Comparison of ENCODE assay signal across 8 cellular contexts in the genomic region with DNA sequence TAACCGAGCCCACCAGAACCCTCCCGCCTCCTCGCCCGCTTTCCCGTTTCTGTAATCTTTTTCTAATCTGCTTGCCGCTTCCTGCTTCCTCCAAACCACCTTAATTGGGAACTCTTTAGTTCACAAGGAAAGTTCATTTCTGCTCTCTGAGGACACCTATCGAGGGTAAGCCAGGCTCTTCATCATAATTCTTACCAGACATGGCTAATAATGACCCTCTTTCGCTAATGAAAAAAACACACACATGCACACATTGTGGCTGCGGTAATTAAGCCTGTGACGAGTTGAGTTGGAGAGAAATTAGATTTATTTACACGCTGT.
DNase-seq lines count a peak whose midpoint lies in the region; ATAC-seq and TF ChIP-seq lines count a peak whose summit lies in the region.

No MANE protein-coding gene starts in this region.

- CTCF ChIA-PET in RWPE1 (lab: Yijun Ruan, JAX): no interaction called here

- H3K27me3 ChIP-seq in neuronal stem cell (ENCODE audit: control insufficient read depth in 3 of 3, insufficient read depth in 3 of 3, low read depth in 1 of 3, low read length in 3 of 3): no peaks in the 10 kb centered on the region

- no peak overlapping the region for H3K9ac ChIP-seq in neuronal stem cell (ENCODE audit: low read depth, low read length, poor library complexity)

- H4K8ac ChIP-seq in neuronal stem cell (ENCODE audit: low read depth, low read length): no peak overlapping the region

- no peak overlapping the region for H3K4me3 ChIP-seq in neuronal stem cell (ENCODE audit: low read length in 2 of 2)

- no peak overlapping the region for H2AK5ac ChIP-seq in neuronal stem cell (ENCODE audit: low read depth, low read length)

- H3K79me1 ChIP-seq in neuronal stem cell (ENCODE audit: low read depth, low read length): peaks cover 10% of the 10 kb centered on the region

- WGBS in neuronal stem cell (ENCODE audit: extremely low coverage in 2 of 2, insufficient read length in 2 of 2, insufficient replicate concordance in 1 of 2), 2 donors: no CpG with 5 or more reads among the region's 11 CpGs

- no peak overlapping the region for H2BK12ac ChIP-seq in neuronal stem cell (ENCODE audit: low read length)

- no peak overlapping the region for H2BK15ac ChIP-seq in neuronal stem cell (ENCODE audit: low read length)

- ATAC-seq in HG03045 (IDR thresholded peaks at IDR 0.05; ENCODE audit: unreplicated experiment): no peak
- no peak for ATAC-seq in HG03342 (IDR thresholded peaks at IDR 0.05; ENCODE audit: unreplicated experiment)

- no peaks in the 10 kb centered on the region for H3K9me3 ChIP-seq in neuronal stem cell (replicated peaks in 1 of 2; ENCODE audit: control insufficient read depth in 2 of 2, insufficient read depth in 1 of 2, low read depth in 1 of 2, low read length in 2 of 2)

- TF ChIP-seq CTCF in RWPE1 (conservative IDR thresholded peaks at IDR 0.05; ENCODE audit: low read depth): peak; percentile 23

- peak overlapping the region; percentile 27 for H2AFZ ChIP-seq in neuronal stem cell (ENCODE audit: low read length)

- no peak overlapping the region for H4K91ac ChIP-seq in neuronal stem cell (ENCODE audit: low read depth, low read length, poor library complexity)

- peaks cover 40 to 42% of the 10 kb centered on the region in 2 donors for H3K4me1 ChIP-seq in neuronal stem cell (ENCODE audit: control insufficient read depth in 2 of 2, insufficient read depth in 1 of 2, low read depth in 1 of 2, low read length in 2 of 2)

- H3K23ac ChIP-seq in neuronal stem cell (ENCODE audit: low read depth, low read length, poor library complexity): no peak overlapping the region

- no peak overlapping the region for H3K18ac ChIP-seq in neuronal stem cell (ENCODE audit: low read length)

- no peak overlapping the region for H3K14ac ChIP-seq in neuronal stem cell (ENCODE audit: low read length)

- H2BK120ac ChIP-seq in neuronal stem cell (ENCODE audit: low read depth, low read length): no peak overlapping the region

- H2BK5ac ChIP-seq in neuronal stem cell (ENCODE audit: low read length): no peak overlapping the region

- H3K4me2 ChIP-seq in neuronal stem cell (ENCODE audit: insufficient read depth, low read length, poor library complexity, severe bottlenecking): peak overlapping the region; percentile 50

- H3K27ac ChIP-seq in RWPE1 (no peak overlapping the region), neuronal stem cell (replicated peaks; ENCODE audit: low read length) (peak overlapping the region; percentile 85)

- POLR2A ChIA-PET in RWPE1 (lab: Yijun Ruan, JAX; ENCODE audit: low non-redundant PET): no interaction called here

- H3K4ac ChIP-seq in neuronal stem cell (ENCODE audit: low read length): no peak overlapping the region

- DNase-seq in ELR (ENCODE audit: low read depth): peak; percentile 19
- DNase-seq in RWPE1 (ENCODE audit: low spot score): peak; percentile 38
- DNase-seq in foreskin melanocyte: peak; percentile 11
- peak; percentile 64 for DNase-seq in neuronal stem cell (ENCODE audit: low spot score)
- no peak for DNase-seq in GOT3 (lab: John Stamatoyannopoulos, UW)
- no peak for DNase-seq in stimulated activated CD4-positive, alpha-beta T cell treated with anti-CD3 and anti-CD28 coated beads, Interleukin-2, amount 100 ng/mL, for 48 hours

- no peaks in the 10 kb centered on the region for H3K36me3 ChIP-seq in neuronal stem cell (replicated peaks in 1 of 2; ENCODE audit: control insufficient read depth in 2 of 2, insufficient read depth in 2 of 2, low read length in 2 of 2)

Comparison
In these comparisons a context has a peak if more than half of its experiments do, and no peak if none do; other contexts are left out.
1. DNase-seq: peak in ELR (single experiment), RWPE1 (single experiment), foreskin melanocyte (single experiment) and neuronal stem cell (single experiment); none in GOT3 (single experiment) and stimulated activated CD4-positive, alpha-beta T cell treated with anti-CD3 and anti-CD28 coated beads, Interleukin-2, amount 100 ng/mL, for 48 hours (0 of 2).